Comparison of ENCODE assay signal across 16 cellular contexts in genomic region chr17:36127199-36127881, GRCh38. TPM values are rescaled to one million over a fixed set of nuclear protein-coding genes. Genes with fewer than 3 reads are reported as not detected.
DNase-seq lines count a peak whose midpoint lies in the region; ATAC-seq and TF ChIP-seq lines count a peak whose summit lies in the region.
"Had no signal": no experiment of that assay in that cellular context is flagged by ENCODE, and none has a peak within 500 bp of the region (broad histone marks: within the 10 kb centered on the region; RNA-seq: fewer than 3 reads in every experiment).

No MANE protein-coding gene starts in this region.

- H3K4me3 Mint-ChIP-seq in activated T-helper 2 cell treated with anti-CD3 and anti-CD28 coated beads, Interferon-gamma antibody, Interleukin-2, Interleukin-4, amounts not matched to agents 10 μg/mL and 5 μg/mL and 100 μg/mL, durations not matched to agents 14 hours and 24 hours and 36 hours (ENCODE audit: low read depth) = no peak overlapping the region
- H3K4me3 Mint-ChIP-seq: naive thymus-derived CD4-positive, alpha-beta T cell; type B pancreatic cell had no signal

- H3K4me1 Mint-ChIP-seq in activated T-helper 2 cell treated with anti-CD3 and anti-CD28 coated beads, Interferon-gamma antibody, Interleukin-2, Interleukin-4, amounts not matched to agents 10 μg/mL and 5 μg/mL and 100 μg/mL, durations not matched to agents 14 hours and 24 hours and 36 hours (ENCODE audit: low read depth) = no peaks in the 10 kb centered on the region
- H3K4me1 Mint-ChIP-seq: naive thymus-derived CD4-positive, alpha-beta T cell had no signal

- H3K27ac Mint-ChIP-seq in activated T-helper 2 cell treated with anti-CD3 and anti-CD28 coated beads, Interferon-gamma antibody, Interleukin-2, Interleukin-4, amounts not matched to agents 10 μg/mL and 5 μg/mL and 100 μg/mL, durations not matched to agents 14 hours and 24 hours and 36 hours = no peak overlapping the region
- H3K27ac Mint-ChIP-seq: naive thymus-derived CD4-positive, alpha-beta T cell; type B pancreatic cell had no signal

- peaks cover 18% of the 10 kb centered on the region for H3K9me3 Mint-ChIP-seq in activated T-helper 2 cell treated with anti-CD3 and anti-CD28 coated beads, Interferon-gamma antibody, Interleukin-2, Interleukin-4, amounts not matched to agents 10 μg/mL and 5 μg/mL and 100 μg/mL, durations not matched to agents 14 hours and 24 hours and 36 hours

- H3K36me3 Mint-ChIP-seq in activated T-helper 2 cell treated with anti-CD3 and anti-CD28 coated beads, Interferon-gamma antibody, Interleukin-2, Interleukin-4, amounts not matched to agents 10 μg/mL and 5 μg/mL and 100 μg/mL, durations not matched to agents 14 hours and 24 hours and 36 hours (ENCODE audit: low read depth) = no peaks in the 10 kb centered on the region
- H3K36me3 Mint-ChIP-seq: type B pancreatic cell had no signal

- ATAC-seq in GM21381 (IDR thresholded peaks at IDR 0.05; ENCODE audit: unreplicated experiment) (peak; percentile 54), HG03135 (IDR thresholded peaks at IDR 0.05; ENCODE audit: unreplicated experiment) (peak; percentile 69), GM18868 (IDR thresholded peaks at IDR 0.05; ENCODE audit: unreplicated experiment) (no peak), HG03520 (IDR thresholded peaks at IDR 0.05; ENCODE audit: unreplicated experiment) (no peak)
- ATAC-seq: left lung; naive thymus-derived CD4-positive, alpha-beta T cell had no signal

- peak; percentile 76 for DNase-seq in GM12865 (ENCODE audit: low read depth)
- peak; percentile 88 for DNase-seq in germinal center (ENCODE audit: low spot score)
- DNase-seq in AG08395 (ENCODE audit: low spot score) = no peak
- no peak for DNase-seq in activated T-helper 2 cell treated with anti-CD3 and anti-CD28 coated beads, Interferon-gamma antibody, Interleukin-2, Interleukin-4, amounts not matched to agents 10 μg/mL and 5 μg/mL and 100 μg/mL, durations not matched to agents 14 hours and 24 hours and 36 hours (ENCODE audit: low spot score)
- DNase-seq: activated CD4-positive, alpha-beta T cell treated with anti-CD3 and anti-CD28 coated beads, Interleukin-2, amount 50 U/mL, for 48 hours; aorta; left lung; naive thymus-derived CD4-positive, alpha-beta T cell; NCI-H2029 treated with DMSO at 0.1 percent for 48 hours; retina; stimulated activated CD4-positive, alpha-beta T cell treated with anti-CD3 and anti-CD28 coated beads, Interleukin-2, amount 100 ng/mL, for 24 hours had no signal

- no peak overlapping the region for H3K4me3 ChIP-seq in GM12865 (ENCODE audit: low read depth, low read length)
- H3K4me3 ChIP-seq: left lung had no signal

- intact Hi-C loops in activated T-helper 2 cell treated with anti-CD3 and anti-CD28 coated beads, Interferon-gamma antibody, Interleukin-2, Interleukin-4, amounts not matched to agents 10 μg/mL and 5 μg/mL and 100 μg/mL, durations not matched to agents 14 hours and 24 hours and 36 hours (cut with micrococcal nuclease) = no loop called here

- TF ChIP-seq CTCF in GM12865 (IDR thresholded peaks at IDR 0.05; ENCODE audit: insufficient read depth, low read depth, low read length, missing control alignments) = no peak

- peaks cover 6% of the 10 kb centered on the region for H3K27me3 Mint-ChIP-seq in activated T-helper 2 cell treated with anti-CD3 and anti-CD28 coated beads, Interferon-gamma antibody, Interleukin-2, Interleukin-4, amounts not matched to agents 10 μg/mL and 5 μg/mL and 100 μg/mL, durations not matched to agents 14 hours and 24 hours and 36 hours (ENCODE audit: low read depth)

RNA-seq across cellular contexts. Expression of gene CCL4, which starts 23.7 kb away (rescaled TPM):
- total RNA-seq in activated T-helper 2 cell treated with anti-CD3 and anti-CD28 coated beads, Interferon-gamma antibody, Interleukin-2, Interleukin-4, amounts not matched to agents 10 μg/mL and 5 μg/mL and 100 μg/mL, durations not matched to agents 14 hours and 24 hours and 36 hours = 136 and 150 TPM in 2 replicates

RNA-seq across cellular contexts. Expression of gene CCL3, which starts 37.4 kb away (rescaled TPM):
- 218 and 222 TPM in 2 replicates for total RNA-seq in activated T-helper 2 cell treated with anti-CD3 and anti-CD28 coated beads, Interferon-gamma antibody, Interleukin-2, Interleukin-4, amounts not matched to agents 10 μg/mL and 5 μg/mL and 100 μg/mL, durations not matched to agents 14 hours and 24 hours and 36 hours

RNA-seq across cellular contexts. Expression of gene TBC1D3B, which starts 49.1 kb away (rescaled TPM):
- total RNA-seq in activated T-helper 2 cell treated with anti-CD3 and anti-CD28 coated beads, Interferon-gamma antibody, Interleukin-2, Interleukin-4, amounts not matched to agents 10 μg/mL and 5 μg/mL and 100 μg/mL, durations not matched to agents 14 hours and 24 hours and 36 hours = 10.0 and 10.8 TPM in 2 replicates

Comparison
In these comparisons a context has a peak if more than half of its experiments do, and no peak if none do; other contexts are left out.
1. DNase-seq: peak in GM12865 (single experiment) and germinal center (single experiment); none in AG08395 (single experiment) and activated T-helper 2 cell treated with anti-CD3 and anti-CD28 coated beads, Interferon-gamma antibody, Interleukin-2, Interleukin-4, amounts not matched to agents 10 μg/mL and 5 μg/mL and 100 μg/mL, durations not matched to agents 14 hours and 24 hours and 36 hours (single experiment).
2. ATAC-seq: peak in GM21381 (single experiment) and HG03135 (single experiment); none in GM18868 (single experiment) and HG03520 (single experiment).